26 cellular contexts compared by ENCODE assay signal in genomic region chr7:48173983-48174382, GRCh38. TPM values are rescaled to one million over a fixed set of nuclear protein-coding genes. Genes with fewer than 3 reads are reported as not detected.
A peak's percentile ranks its signal among the peaks of the same experiment; 100 is the strongest.
DNase-seq lines count a peak whose midpoint lies in the region; ATAC-seq and TF ChIP-seq lines count a peak whose summit lies in the region.
"Had no signal": no experiment of that assay in that cellular context is flagged by ENCODE, and none has a peak within 500 bp of the region (broad histone marks: within the 10 kb centered on the region; RNA-seq: fewer than 3 reads in every experiment).

No MANE protein-coding gene starts in this region.

- TF ChIP-seq RAD21 in IMR-90 (IDR thresholded peaks at IDR 0.05; ENCODE audit: low read length) = no peak

- POLR2A ChIA-PET in IMR-90 (lab: Charles Lee; ENCODE audit: unreplicated experiment) = no interaction called here

- no peak overlapping the region for H2AFZ ChIP-seq in IMR-90 (replicated peaks; ENCODE audit: low read length, poor library complexity)

- TF ChIP-seq POLR2A in IMR-90 (IDR thresholded peaks at IDR 0.05; ENCODE audit: low read depth, low read length) (no peak), esophagus muscularis mucosa (IDR thresholded peaks at IDR 0.05; ENCODE audit: low read depth) (no peak)

- no peak overlapping the region for H2BK120ac ChIP-seq in IMR-90 (ENCODE audit: low read depth, low read length)

- no peaks in the 10 kb centered on the region for H3K9me1 ChIP-seq in IMR-90 (ENCODE audit: insufficient read depth, low read length)

- no peak overlapping the region for H3K23ac ChIP-seq in IMR-90 (ENCODE audit: low read depth, low read length)

- intact Hi-C loops in IMR-90 (cut with micrococcal nuclease) = loop anchor here (5.0 kb wide), 1 partner anchor 93 kb away; no protein-coding TSS in a partner anchor
- intact Hi-C loops in esophagus muscularis mucosa (cut with DNase I) = no loop called here

- H3K27ac ChIP-seq in IMR-90 (ENCODE audit: insufficient read depth, low read length) (no peak overlapping the region), esophagus muscularis mucosa (replicated peaks in 1 of 4) (no peak overlapping the region)
- H3K27ac ChIP-seq: adrenal gland, spleen, vagina had no signal

- no peak overlapping the region for H3K4me2 ChIP-seq in IMR-90 (ENCODE audit: low read depth, low read length)

- TF ChIP-seq EP300 in esophagus muscularis mucosa (IDR thresholded peaks at IDR 0.05) = no peak

- CTCF ChIA-PET in IMR-90 (lab: Yijun Ruan, JAX) = interaction anchor here (0.8 to 1.9 kb wide), 2 partner anchors 9 to 19 kb away, joined by 3 to 9 read pairs; no protein-coding TSS in a partner anchor

- no peak overlapping the region for H3K4ac ChIP-seq in IMR-90 (ENCODE audit: low read depth, low read length)

- no peak overlapping the region for H4K8ac ChIP-seq in IMR-90 (ENCODE audit: low read depth in 2 of 2, low read length in 2 of 2)

- TF ChIP-seq CTCF in IMR-90 (conservative IDR thresholded peaks at IDR 0.05; ENCODE audit: low read depth, low read length) (no peak), chondrocyte (IDR thresholded peaks at IDR 0.05) (no peak), esophagus muscularis mucosa (IDR thresholded peaks at IDR 0.05) (no peak)

- H3K36me3 Mint-ChIP-seq in chondrocyte (ENCODE audit: low read depth) = no peaks in the 10 kb centered on the region
- H3K36me3 Mint-ChIP-seq: CD8-positive, alpha-beta T cell; mesothelial cell of epicardium had no signal

- H2BK5ac ChIP-seq in IMR-90 (ENCODE audit: low read depth, low read length, poor library complexity, severe bottlenecking) = no peak overlapping the region

- no peak overlapping the region for H3K9ac ChIP-seq in IMR-90 (ENCODE audit: low read depth, low read length)

- no peaks in the 10 kb centered on the region for H3K27me3 Mint-ChIP-seq in chondrocyte (ENCODE audit: low read depth)
- H3K27me3 Mint-ChIP-seq: progenitor cell of endocrine pancreas had no signal

- in situ Hi-C loops in IMR-90 (cut with MboI; ENCODE audit: low sequenced_read_pairs) = no loop called here

- H3K9me3 ChIP-seq in IMR-90 (ENCODE audit: control insufficient read depth, insufficient read depth, low read length) = no peaks in the 10 kb centered on the region
- H3K9me3 ChIP-seq in esophagus muscularis mucosa = no peaks in the 10 kb centered on the region
- H3K9me3 ChIP-seq: adrenal gland, spleen, vagina had no signal

- no peak overlapping the region for H3K14ac ChIP-seq in IMR-90 (replicated peaks; ENCODE audit: low read depth, low read length)

- no peak overlapping the region for H3K4me3 Mint-ChIP-seq in chondrocyte (ENCODE audit: unreplicated experiment)
- H3K4me3 Mint-ChIP-seq: activated CD4-positive, alpha-beta T cell treated with anti-CD3 and anti-CD28 coated beads, Interleukin-2, amount 10 ng/mL, durations not matched to agents 7 days and 5 days; CD8-positive, alpha-beta T cell; central memory CD8-positive, alpha-beta T cell; mesothelial cell of epicardium; nephron progenitor cell had no signal

- no peak overlapping the region for H2AK9ac ChIP-seq in IMR-90 (replicated peaks; ENCODE audit: low read depth, low read length, poor library complexity)

- BruUV-seq in IMR-90 (replicated peaks; lab: Mats Ljungman, UMichigan) = no TSS peak

- H3K79me1 ChIP-seq in IMR-90 (ENCODE audit: low read depth in 1 of 2, low read length in 2 of 2) = no peaks in the 10 kb centered on the region

- no peak overlapping the region for H3K56ac ChIP-seq in IMR-90 (ENCODE audit: extremely low read depth, insufficient read depth, low read length)

- no peaks in the 10 kb centered on the region for H3K9me3 Mint-ChIP-seq in chondrocyte (ENCODE audit: low read depth)
- H3K9me3 Mint-ChIP-seq: activated CD4-positive, alpha-beta T cell treated with anti-CD3 and anti-CD28 coated beads, Interleukin-2, amount 10 ng/mL, durations not matched to agents 7 days and 5 days; CD8-positive, alpha-beta T cell; central memory CD8-positive, alpha-beta T cell had no signal

- DNase-seq in AG08395 (ENCODE audit: low spot score) = peak; percentile 26
- peak; percentile 30 for DNase-seq in IMR-90
- no peak for DNase-seq in chondrocyte (ENCODE audit: low spot score)
- peak; percentile 19 for DNase-seq in kidney glomerular epithelial cell (lab: John Stamatoyannopoulos, UW)
- no peak for DNase-seq in activated CD4-positive, alpha-beta T cell treated with anti-CD3 and anti-CD28 coated beads, Interleukin-2, amount 50 U/mL, for 4 hours
- DNase-seq in esophagus muscularis mucosa (ENCODE audit: extremely low spot score) = no peak
- DNase-seq: activated CD4-positive, alpha-beta T cell treated with anti-CD3 and anti-CD28 coated beads, Interleukin-2, amount 10 ng/mL, durations not matched to agents 7 days and 5 days; activated CD8-positive, alpha-beta memory T cell treated with anti-CD3 and anti-CD28 coated beads, Interleukin-2, amount 50 U/mL, for 48 hours; activated gamma-delta T cell; adrenal gland; CD8-positive, alpha-beta T cell; foreskin melanocyte; left cardiac atrium; NCI-H1092; NCI-H2081; NCI-H446 treated with DMSO at 0.1 percent for 48 hours; nephron progenitor cell; NK-92 treated with Interleukin-12 subunit alpha and Interleukin-12 subunit beta, amount 100 ng/mL, for 24 hours; spleen; stimulated activated CD8-positive, alpha-beta memory T cell treated with anti-CD3 and anti-CD28 coated beads, Interleukin-4, amount 100 ng/mL, for 48 hours had no signal

- ATAC-seq in IMR-90 (ENCODE audit: low read depth) (peak; percentile 59), HG03460 (IDR thresholded peaks at IDR 0.05; ENCODE audit: unreplicated experiment) (no peak), GM21528 (IDR thresholded peaks at IDR 0.05; ENCODE audit: low FRiP score, unreplicated experiment) (no peak)
- ATAC-seq: CD8-positive, alpha-beta T cell; left cardiac atrium had no signal

- H4K91ac ChIP-seq in IMR-90 (ENCODE audit: insufficient read depth, low read depth, low read length) = no peak overlapping the region

- no peak overlapping the region for H3K18ac ChIP-seq in IMR-90 (ENCODE audit: low read depth, low read length)

- H3K4me1 Mint-ChIP-seq in chondrocyte (ENCODE audit: low read depth) = peaks cover 12% of the 10 kb centered on the region
- H3K4me1 Mint-ChIP-seq: activated CD4-positive, alpha-beta T cell treated with anti-CD3 and anti-CD28 coated beads, Interleukin-2, amount 10 ng/mL, durations not matched to agents 7 days and 5 days; central memory CD8-positive, alpha-beta T cell; mesothelial cell of epicardium; nephron progenitor cell had no signal

- no peak overlapping the region for H2BK20ac ChIP-seq in IMR-90 (ENCODE audit: low read depth, low read length)

- dilution Hi-C loops in IMR-90 (cut with HindIII; ENCODE audit: low sequenced_read_pairs, unreplicated experiment) = no loop called here

- no peak overlapping the region for H4K5ac ChIP-seq in IMR-90 (ENCODE audit: low read depth, low read length)

- peak overlapping the region; percentile 23 for H3K27ac Mint-ChIP-seq in chondrocyte (ENCODE audit: unreplicated experiment)
- H3K27ac Mint-ChIP-seq: activated CD4-positive, alpha-beta T cell treated with anti-CD3 and anti-CD28 coated beads, Interleukin-2, amount 10 ng/mL, durations not matched to agents 7 days and 5 days; CD8-positive, alpha-beta T cell; mesothelial cell of epicardium; nephron progenitor cell; progenitor cell of endocrine pancreas had no signal

- H3K4me1 ChIP-seq in IMR-90 (ENCODE audit: control insufficient read depth, insufficient read depth, low read length) (peaks cover 3% of the 10 kb centered on the region; the same call in 1 of the 2 replicates), esophagus muscularis mucosa (no peaks in the 10 kb centered on the region)
- H3K4me1 ChIP-seq: adrenal gland, spleen, vagina had no signal

- H3K4me3 ChIP-seq in IMR-90 (ENCODE audit: insufficient read depth, low read depth, low read length) = no peak overlapping the region
- H3K4me3 ChIP-seq in esophagus muscularis mucosa = no peak overlapping the region
- H3K4me3 ChIP-seq: adrenal gland, spleen, vagina had no signal

- H3K27me3 ChIP-seq in IMR-90 (ENCODE audit: control insufficient read depth, insufficient read depth, low read length) = no peaks in the 10 kb centered on the region
- H3K27me3 ChIP-seq in esophagus muscularis mucosa = no peaks in the 10 kb centered on the region
- H3K27me3 ChIP-seq: adrenal gland, spleen, vagina had no signal

- no peak overlapping the region for H2AK5ac ChIP-seq in IMR-90 (ENCODE audit: low read depth, low read length)

- H4K20me1 ChIP-seq in IMR-90 (ENCODE audit: insufficient read depth, low read length) = no peaks in the 10 kb centered on the region

- H2BK15ac ChIP-seq in IMR-90 (ENCODE audit: low read depth, low read length) = no peak overlapping the region

- no peaks in the 10 kb centered on the region for H3K36me3 ChIP-seq in IMR-90 (ENCODE audit: control insufficient read depth, insufficient read depth, low read length)
- no peaks in the 10 kb centered on the region for H3K36me3 ChIP-seq in esophagus muscularis mucosa
- H3K36me3 ChIP-seq: adrenal gland, vagina had no signal

TF ChIP-seq in IMR-90, 13 proteins besides CTCF, POLR2A, EP300 and RAD21 (continues in another document):
- TF ChIP-seq BHLHE40 (IDR thresholded peaks at IDR 0.05; ENCODE audit: low read depth, low read length) = no peak
- no peak for TF ChIP-seq MAZ (IDR thresholded peaks at IDR 0.05; ENCODE audit: borderline replicate concordance, low read depth, low read length)
- TF ChIP-seq NFE2L2 (IDR thresholded peaks at IDR 0.05; ENCODE audit: low read depth, low read length) = no peak
- TF ChIP-seq MAFK (IDR thresholded peaks at IDR 0.05; ENCODE audit: low read depth, low read length) = no peak
- TF ChIP-seq CHD1 (IDR thresholded peaks at IDR 0.05; ENCODE audit: low read depth, low read length) = no peak
- TF ChIP-seq RFX5 (IDR thresholded peaks at IDR 0.05; ENCODE audit: low read depth, low read length) = no peak
- no peak for TF ChIP-seq SMC3 (IDR thresholded peaks at IDR 0.05; ENCODE audit: low read depth, low read length)
- TF ChIP-seq FOS (IDR thresholded peaks at IDR 0.05; ENCODE audit: low read depth, low read length) = no peak
- no peak for TF ChIP-seq CEBPB (IDR thresholded peaks at IDR 0.05; ENCODE audit: low read depth, low read length)
- TF ChIP-seq USF2 (IDR thresholded peaks at IDR 0.05; ENCODE audit: low read depth, low read length) = no peak

RNA-seq across cellular contexts. Expression of gene ABCA13, which starts 2.7 kb away (rescaled TPM):
- under 0.01 TPM in 2 replicates for total RNA-seq in IMR-90 (2012; rRNA removed)
- polyA plus RNA-seq in IMR-90 (2012; rRNA removed) = 0.04 and 0.07 TPM in 2 replicates
- 0.01 and 0.02 TPM in 2 replicates for polyA plus RNA-seq in IMR-90 (2012; cell fraction: cytosol; rRNA removed)
- polyA plus RNA-seq in IMR-90 (2012; cell fraction: nucleus; rRNA removed; ENCODE audit: low replicate concordance) = 0.01 and 0.06 TPM in 2 replicates
- 0.07 to 0.13 TPM (median 0.12 TPM) in 3 replicates for total RNA-seq in chondrocyte
- under 1 TPM in 3 of 4 donors, not detected in 1; under 0.01 to 0.26 (median 0.06) TPM for total RNA-seq in esophagus muscularis mucosa
- total RNA-seq: CD8-positive, alpha-beta T cell had no signal

Comparison
In these comparisons a context has a peak if more than half of its experiments do, and no peak if none do; other contexts are left out.
1. DNase-seq: peak in AG08395 (single experiment), IMR-90 (single experiment) and kidney glomerular epithelial cell (single experiment); none in chondrocyte (single experiment), activated CD4-positive, alpha-beta T cell treated with anti-CD3 and anti-CD28 coated beads, Interleukin-2, amount 50 U/mL, for 4 hours (0 of 2) and esophagus muscularis mucosa (single experiment).